In genomic region chr16:90016339-90016950, GRCh38 we compare ENCODE assay signal across 25 cellular contexts.
"Had no signal": no experiment of that assay in that cellular context is flagged by ENCODE, and none has a peak within 500 bp of the region (broad histone marks: within the 10 kb centered on the region; RNA-seq: fewer than 3 reads in every experiment).

No MANE protein-coding gene starts in this region.

- DNase-seq: effector CD4-positive, alpha-beta T cell; foreskin fibroblast; heart left ventricle; kidney; left lung; mesenchymal stem cell; mucosa of descending colon; naive B cell; nephron progenitor cell; occipital lobe; sigmoid colon; stimulated activated CD4-positive, alpha-beta T cell treated with anti-CD3 and anti-CD28 coated beads, Interleukin-2, amount 100 ng/mL, for 24 hours; stimulated activated CD4-positive, alpha-beta T cell treated with anti-CD3 and anti-CD28 coated beads, Interleukin-4, amount 100 ng/mL, for 4 hours; stimulated activated naive CD8-positive, alpha-beta T cell treated with anti-CD3 and anti-CD28 coated beads, Interleukin-15, Interleukin-2, amounts not matched to agents 100 U/mL and 50 U/mL, for 24 hours; testis; tibial artery had no signal

- H3K4me3 ChIP-seq: dorsolateral prefrontal cortex, gastroesophageal sphincter, heart left ventricle, hepatocyte, left lung, mucosa of descending colon, prostate gland, right atrium auricular region, sigmoid colon, testis, tibial artery had no signal

- H3K4me1 ChIP-seq: prostate gland, testis had no signal

- H3K9ac ChIP-seq: parathyroid adenoma had no signal

- H3K27ac ChIP-seq: epithelial cell of prostate, gastroesophageal sphincter, heart left ventricle, hepatocyte, left lung, parathyroid adenoma, prostate gland, right atrium auricular region, sigmoid colon, testis, tibial artery had no signal

- H2AFZ ChIP-seq: hepatocyte, parathyroid adenoma had no signal

- H3K9me3 ChIP-seq: gastroesophageal sphincter, heart left ventricle, left lung, mucosa of descending colon, prostate gland, right atrium auricular region, sigmoid colon, testis, tibial artery had no signal

- H3K27me3 ChIP-seq: dorsolateral prefrontal cortex, gastroesophageal sphincter, hepatocyte, right atrium auricular region, testis had no signal

- ATAC-seq: esophagus mucosa; gastroesophageal sphincter; left lung; mucosa of descending colon; stimulated activated memory B cell treated with anti-CD40 and anti-IgM and Interleukin-4, amounts not matched to agents 10 μg/mL and 1 μg/mL and 100 μg/mL, for 72 hours; stimulated activated naive CD8-positive, alpha-beta T cell treated with anti-CD3 and anti-CD28 coated beads, Interleukin-15, Interleukin-2, amounts not matched to agents 100 U/mL and 50 U/mL, for 24 hours had no signal

- H3K36me3 ChIP-seq: gastroesophageal sphincter, heart left ventricle, left lung, prostate gland, right atrium auricular region, sigmoid colon, tibial artery had no signal

- H3K4me2 ChIP-seq: hepatocyte had no signal

- H3K79me2 ChIP-seq: hepatocyte had no signal
